ENCODE assay signal across 11 cellular contexts in genomic region chr6:40788661-40789111, GRCh38.
DNase-seq lines count a peak whose midpoint lies in the region; ATAC-seq, FAIRE-seq and TF ChIP-seq lines count a peak whose summit lies in the region.
"Had no signal": no experiment of that assay in that cellular context is flagged by ENCODE, and none has a peak within 500 bp of the region (broad histone marks: within the 10 kb centered on the region; RNA-seq: fewer than 3 reads in every experiment).

No MANE protein-coding gene starts in this region.

- ATAC-seq in GM18873 (IDR thresholded peaks at IDR 0.05; ENCODE audit: low FRiP score, unreplicated experiment), result no peak

- H3K36me3 Mint-ChIP-seq in activated CD4-positive, alpha-beta memory T cell treated with anti-CD3 and anti-CD28 coated beads for 36 hours, result no peaks in the 10 kb centered on the region

- POLR2A ChIA-PET in activated CD4-positive, alpha-beta memory T cell treated with anti-CD3 and anti-CD28 coated beads for 36 hours (lab: Charles Lee), result no interaction called here

- FAIRE-seq in urothelium cell line (lab: Jason Lieb, UNC), result no peak
- FAIRE-seq: H54 had no signal

- CTCF ChIA-PET in activated CD4-positive, alpha-beta memory T cell treated with anti-CD3 and anti-CD28 coated beads for 36 hours (lab: Charles Lee), result interaction anchor here (0.6 kb wide), 1 partner anchor 998 kb away, joined by 3 read pairs; no protein-coding TSS in a partner anchor

- DNase-seq in activated CD4-positive, alpha-beta T cell treated with anti-CD3 and anti-CD28 coated beads for 48 hours, result peak; percentile 40
- DNase-seq in activated CD4-positive, alpha-beta T cell treated with anti-CD3 and anti-CD28 coated beads for 1 hour, result no peak
- DNase-seq in activated CD4-positive, alpha-beta memory T cell treated with anti-CD3 and anti-CD28 coated beads for 36 hours, result peak; percentile 49
- DNase-seq in effector CD8-positive, alpha-beta T cell (lab: John Stamatoyannopoulos, UW), result peak; percentile 5
- DNase-seq in stimulated activated CD4-positive, alpha-beta T cell treated with anti-CD3 and anti-CD28 coated beads, Interleukin-2, amount 100 ng/mL, for 24 hours, result peak; percentile 30 to 34
- DNase-seq in vagina (ENCODE audit: extremely low spot score in 2 of 2), result no peak
- no peak for DNase-seq in urothelium cell line (ENCODE audit: low spot score)
- DNase-seq: NCI-H1048 had no signal

- H3K4me1 Mint-ChIP-seq in activated CD4-positive, alpha-beta memory T cell treated with anti-CD3 and anti-CD28 coated beads for 36 hours (ENCODE audit: low read depth), result peaks cover 20% of the 10 kb centered on the region

- no peaks in the 10 kb centered on the region for H3K9me3 Mint-ChIP-seq in activated CD4-positive, alpha-beta memory T cell treated with anti-CD3 and anti-CD28 coated beads for 36 hours

- H3K27me3 ChIP-seq in vagina, result no peaks in the 10 kb centered on the region

- TF ChIP-seq POLR2A in vagina (IDR thresholded peaks at IDR 0.05), result no peak

- H3K27ac ChIP-seq in vagina, result no peak overlapping the region
- H3K27ac ChIP-seq: suprapubic skin had no signal

- H3K4me3 Mint-ChIP-seq in activated CD4-positive, alpha-beta memory T cell treated with anti-CD3 and anti-CD28 coated beads for 36 hours, result no peak overlapping the region

- no peak overlapping the region for H3K4me3 ChIP-seq in vagina
- H3K4me3 ChIP-seq: suprapubic skin had no signal

- TF ChIP-seq CTCF in vagina (IDR thresholded peaks at IDR 0.05), result no peak

- no peaks in the 10 kb centered on the region for H3K9me3 ChIP-seq in vagina
- H3K9me3 ChIP-seq: suprapubic skin had no signal

- H3K27ac Mint-ChIP-seq in activated CD4-positive, alpha-beta memory T cell treated with anti-CD3 and anti-CD28 coated beads for 36 hours, result peak overlapping the region; percentile 72

- no peaks in the 10 kb centered on the region for H3K27me3 Mint-ChIP-seq in activated CD4-positive, alpha-beta memory T cell treated with anti-CD3 and anti-CD28 coated beads for 36 hours

- H3K4me1 ChIP-seq in vagina, result peaks cover 7% of the 10 kb centered on the region
- H3K4me1 ChIP-seq: suprapubic skin had no signal

- intact Hi-C loops in activated CD4-positive, alpha-beta memory T cell treated with anti-CD3 and anti-CD28 coated beads for 36 hours (cut with micrococcal nuclease), result no loop called here
- intact Hi-C loops in vagina (cut with DNase I), result no loop called here

- H3K36me3 ChIP-seq in vagina, result no peaks in the 10 kb centered on the region
- H3K36me3 ChIP-seq: suprapubic skin had no signal

Comparison
In these comparisons a context has a peak if more than half of its experiments do, and no peak if none do; other contexts are left out.
1. DNase-seq: peak in activated CD4-positive, alpha-beta T cell treated with anti-CD3 and anti-CD28 coated beads for 48 hours (single experiment), activated CD4-positive, alpha-beta memory T cell treated with anti-CD3 and anti-CD28 coated beads for 36 hours (single experiment), effector CD8-positive, alpha-beta T cell (single experiment) and stimulated activated CD4-positive, alpha-beta T cell treated with anti-CD3 and anti-CD28 coated beads, Interleukin-2, amount 100 ng/mL, for 24 hours (2 of 2); none in activated CD4-positive, alpha-beta T cell treated with anti-CD3 and anti-CD28 coated beads for 1 hour (single experiment), vagina (0 of 2) and urothelium cell line (single experiment).